ENCODE assay signal across 8 cellular contexts in the genomic region with DNA sequence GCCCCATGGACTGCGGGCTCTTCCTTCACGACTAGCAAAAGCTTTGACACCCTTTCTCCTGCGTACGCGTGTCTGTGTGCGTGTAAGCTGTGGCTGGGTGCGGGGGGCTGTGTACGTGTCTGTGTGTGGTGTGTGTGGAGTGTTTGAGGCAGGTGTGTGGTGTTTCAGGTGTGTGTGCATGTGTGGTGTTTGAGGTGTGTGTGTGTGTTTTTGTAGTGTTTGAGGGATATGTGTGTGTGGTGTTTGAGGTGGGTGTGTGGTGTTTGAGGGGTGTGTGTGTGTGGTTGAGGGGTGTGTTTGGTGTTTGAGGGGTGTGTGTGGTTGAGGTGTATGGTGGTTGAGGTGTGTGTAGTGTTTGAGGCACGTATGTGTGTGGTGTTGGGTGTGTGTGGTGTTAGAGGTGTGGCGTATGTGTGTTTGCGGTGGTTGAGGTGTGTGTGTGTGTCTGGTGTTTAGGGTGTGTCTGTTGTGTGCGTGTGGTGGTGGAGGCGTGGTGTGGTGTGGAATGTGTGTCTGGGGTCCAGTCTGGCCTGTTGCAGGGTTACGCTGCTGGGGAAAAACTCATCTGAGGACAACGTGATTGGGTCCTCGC. TPM values are rescaled to one million over a fixed set of nuclear protein-coding genes. Genes with fewer than 3 reads are reported as not detected.
A peak's percentile ranks its signal among the peaks of the same experiment; 100 is the strongest.
DNase-seq lines count a peak whose midpoint lies in the region; ATAC-seq, FAIRE-seq and TF ChIP-seq lines count a peak whose summit lies in the region.

No MANE protein-coding gene starts in this region.

- peak; percentile 98 for FAIRE-seq in bronchial epithelial cell (lab: Jason Lieb, UNC)

- H3K4me1 ChIP-seq in muscle layer of colon (ENCODE audit: insufficient read depth, low read length), result peaks cover 14% of the 10 kb centered on the region

- no peak for DNase-seq in AG04450 (ENCODE audit: low read depth, low spot score)
- no peak for DNase-seq in HL-60 (ENCODE audit: low read depth in 1 of 2, low spot score in 1 of 2)
- DNase-seq in bronchial epithelial cell (ENCODE audit: low read depth), result no peak
- DNase-seq in NCI-H1048 (lab: John Stamatoyannopoulos, UW), result no peak
- DNase-seq in 8988T, result no peak
- no peak for DNase-seq in hypothalamus (lab: John Stamatoyannopoulos, UW)

- H3K36me3 ChIP-seq in bronchial epithelial cell (ENCODE audit: control insufficient read depth, insufficient read depth, low read length) (peaks cover 8% of the 10 kb centered on the region), muscle layer of colon (ENCODE audit: insufficient read depth, low read length) (no peaks in the 10 kb centered on the region)

- H3K9ac ChIP-seq in muscle layer of colon (ENCODE audit: low read length), result peak overlapping the region; percentile 72

- H3K9me3 ChIP-seq in AG04450 (ENCODE audit: control insufficient read depth, insufficient read depth, low read length) (no peaks in the 10 kb centered on the region; the same call in 1 of the 2 replicates), muscle layer of colon (ENCODE audit: low read length) (no peaks in the 10 kb centered on the region)

- CTCF ChIA-PET in AG04450 (lab: Charles Lee), result interaction anchor here (1.0 to 1.7 kb wide), 5 partner anchors 13 to 68 kb away, joined by 3 to 7 read pairs (median 5); a partner anchor contains a TSS

- TF ChIP-seq CTCF in AG04450 (IDR thresholded peaks at IDR 0.05; ENCODE audit: low read depth, low read length), result no peak
- TF ChIP-seq CTCF in HL-60 (IDR thresholded peaks at IDR 0.05; ENCODE audit: insufficient read depth, low read length), result no peak
- TF ChIP-seq CTCF in bronchial epithelial cell (IDR thresholded peaks at IDR 0.05; ENCODE audit: insufficient read depth, low read length, severe bottlenecking), result no peak

- H3K27me3 ChIP-seq in AG04450 (ENCODE audit: control insufficient read depth, insufficient read depth, low read length), result peaks cover 2% of the 10 kb centered on the region
- H3K27me3 ChIP-seq in HL-60 (ENCODE audit: insufficient read depth, poor library complexity, severe bottlenecking), result no peaks in the 10 kb centered on the region
- no peaks in the 10 kb centered on the region for H3K27me3 ChIP-seq in bronchial epithelial cell (ENCODE audit: control insufficient read depth, insufficient read depth, low read length)
- H3K27me3 ChIP-seq in muscle layer of colon (ENCODE audit: control insufficient read depth in 1 of 2, insufficient read depth in 2 of 2, low read length in 2 of 2), result no peaks in the 10 kb centered on the region

- no peak overlapping the region for H3K27ac ChIP-seq in AG04450 (ENCODE audit: low read depth, low read length)
- H3K27ac ChIP-seq in HL-60 (replicated peaks), result peak overlapping the region; percentile 90
- peak overlapping the region; percentile 74 for H3K27ac ChIP-seq in muscle layer of colon (ENCODE audit: low read depth, low read length)

- no peak for ATAC-seq in HG02981 (IDR thresholded peaks at IDR 0.05; ENCODE audit: unreplicated experiment)

- POLR2A ChIA-PET in AG04450 (lab: Yijun Ruan, JAX), result no interaction called here

- H3K4me3 ChIP-seq in AG04450 (ENCODE audit: low read depth, low read length), result peak overlapping the region; percentile 84
- peak overlapping the region; percentile 80 for H3K4me3 ChIP-seq in HL-60 (replicated peaks; ENCODE audit: insufficient read depth, low read length)
- H3K4me3 ChIP-seq in bronchial epithelial cell (ENCODE audit: low read depth, low read length), result peak overlapping the region; percentile 91
- peak overlapping the region; percentile 56 to 97 for H3K4me3 ChIP-seq in muscle layer of colon (ENCODE audit: low read depth in 1 of 2, low read length in 2 of 2)

RNA-seq across cellular contexts. Expression of a gene that starts 0.7 kb away (rescaled TPM):
- 14.3 and 22.0 TPM in 2 replicates for polyA plus RNA-seq in AG04450 (2011; rRNA removed)
- 6.4 and 7.4 TPM in 2 replicates for polyA minus RNA-seq in AG04450 (2011; rRNA and poly(A)+ RNA removed)
- total RNA-seq in bronchial epithelial cell, result 12.1 and 13.6 TPM in 2 replicates

RNA-seq across cellular contexts. Expression of a gene that starts 28.0 kb away (rescaled TPM):
- polyA plus RNA-seq in AG04450 (2011; rRNA removed), result 0.14 and 0.16 TPM in 2 replicates
- polyA minus RNA-seq in AG04450 (2011; rRNA and poly(A)+ RNA removed), result 0.09 and 0.37 TPM in 2 replicates
- total RNA-seq in bronchial epithelial cell, result 0.53 and 0.77 TPM in 2 replicates

RNA-seq across cellular contexts. Expression of a gene that starts 44.0 kb away (rescaled TPM):
- 0.47 and 0.63 TPM in 2 replicates for polyA plus RNA-seq in AG04450 (2011; rRNA removed)
- polyA minus RNA-seq in AG04450 (2011; rRNA and poly(A)+ RNA removed), result 0.28 and 0.35 TPM in 2 replicates
- total RNA-seq in bronchial epithelial cell, result 0.79 and 0.90 TPM in 2 replicates

RNA-seq across cellular contexts. Expression of a gene that starts 46.0 kb away (rescaled TPM):
- polyA plus RNA-seq in AG04450 (2011; rRNA removed), result 22.5 and 28.2 TPM in 2 replicates
- 7.6 and 11.4 TPM in 2 replicates for polyA minus RNA-seq in AG04450 (2011; rRNA and poly(A)+ RNA removed)
- total RNA-seq in bronchial epithelial cell, result 27.6 and 34.3 TPM in 2 replicates

RNA-seq across cellular contexts. Expression of a gene that starts 50.4 kb away (rescaled TPM):
- 0.99 and 1.2 TPM in 2 replicates for polyA plus RNA-seq in AG04450 (2011; rRNA removed)
- polyA minus RNA-seq in AG04450 (2011; rRNA and poly(A)+ RNA removed), result 0.92 and 1.5 TPM in 2 replicates
- total RNA-seq in bronchial epithelial cell, result 3.4 and 8.2 TPM in 2 replicates
